Comparison of ENCODE assay signal across 5 cellular contexts in genomic region chr10:79871729-79872128, GRCh38. TPM values are rescaled to one million over a fixed set of nuclear protein-coding genes. Genes with fewer than 3 reads are reported as not detected.
"Had no signal": no experiment of that assay in that cellular context is flagged by ENCODE, and none has a peak within 500 bp of the region (broad histone marks: within the 10 kb centered on the region; RNA-seq: fewer than 3 reads in every experiment).

No MANE protein-coding gene starts in this region.

RNA-seq across cellular contexts. Expression of gene NUTM2E, which starts 45.2 kb away (rescaled TPM):
- total RNA-seq: HT-29, HT1080, IMR-90 had no signal
- polyA plus RNA-seq: HepG2, IgD-negative memory B cell, IMR-90 had no signal
